In genomic region chr13:97999653-98000052, GRCh38 we compare ENCODE assay signal across 15 cellular contexts. TPM values are rescaled to one million over a fixed set of nuclear protein-coding genes. Genes with fewer than 3 reads are reported as not detected.
DNase-seq lines count a peak whose midpoint lies in the region; ATAC-seq and TF ChIP-seq lines count a peak whose summit lies in the region.
"Had no signal": no experiment of that assay in that cellular context is flagged by ENCODE, and none has a peak within 500 bp of the region (broad histone marks: within the 10 kb centered on the region; RNA-seq: fewer than 3 reads in every experiment).

No MANE protein-coding gene starts in this region.

- TF ChIP-seq CTCF in mucosa of descending colon (IDR thresholded peaks at IDR 0.05) (no peak), left lung (IDR thresholded peaks at IDR 0.05) (no peak)

- no peaks in the 10 kb centered on the region for H3K27me3 ChIP-seq in left lung
- H3K27me3 ChIP-seq: BLaER1 treated with 17β-estradiol and CSF1 and Interleukin-3, amounts not matched to agents 10 nM and 100 nM had no signal

- no peaks in the 10 kb centered on the region for H3K9me3 ChIP-seq in mucosa of descending colon
- H3K9me3 ChIP-seq in left lung = no peaks in the 10 kb centered on the region
- H3K9me3 ChIP-seq: BLaER1 treated with 17β-estradiol and CSF1 and Interleukin-3, amounts not matched to agents 10 nM and 100 nM had no signal

- no peak overlapping the region for H3K4me3 ChIP-seq in mucosa of descending colon
- no peak overlapping the region for H3K4me3 ChIP-seq in left lung
- H3K4me3 ChIP-seq: BLaER1 treated with 17β-estradiol and CSF1 and Interleukin-3, amounts not matched to agents 10 nM and 100 nM; GM23338 had no signal

- no peaks in the 10 kb centered on the region for H3K9me3 Mint-ChIP-seq in activated T-cell treated with anti-CD3 and anti-CD28 coated beads, Interleukin-2, amount 50 U/mL, for 72 hours
- no peaks in the 10 kb centered on the region for H3K9me3 Mint-ChIP-seq in activated T-cell treated with anti-CD3 and anti-CD28 coated beads, Interleukin-2, amount 50 U/mL, for 4 hours
- H3K9me3 Mint-ChIP-seq in T-helper 1 cell treated with Interleukin-12 subunit alpha and Interleukin-12 subunit beta and Interleukin-4 antibody, amounts not matched to agents 30 μg/mL and 1 μg/mL, for 36 hours = no peaks in the 10 kb centered on the region
- H3K9me3 Mint-ChIP-seq in stimulated activated effector memory CD8-positive, alpha-beta T cell treated with anti-CD3 and anti-CD28 coated beads, Interleukin-12 subunit alpha, Interleukin-12 subunit beta, amount 100 ng/mL, for 72 hours = no peaks in the 10 kb centered on the region
- H3K9me3 Mint-ChIP-seq: CD4-positive, CD25-positive, alpha-beta regulatory T cell; GM23338; H9 had no signal

- peak overlapping the region in 1 of 2 donors; percentile 20 for H3K4me3 Mint-ChIP-seq in activated T-cell treated with anti-CD3 and anti-CD28 coated beads, Interleukin-2, amount 50 U/mL, for 72 hours
- H3K4me3 Mint-ChIP-seq in activated T-cell treated with anti-CD3 and anti-CD28 coated beads, Interleukin-2, amount 50 U/mL, for 4 hours = no peak overlapping the region
- no peak overlapping the region for H3K4me3 Mint-ChIP-seq in T-helper 1 cell treated with Interleukin-12 subunit alpha and Interleukin-12 subunit beta and Interleukin-4 antibody, amounts not matched to agents 30 μg/mL and 1 μg/mL, for 36 hours
- no peak overlapping the region for H3K4me3 Mint-ChIP-seq in stimulated activated effector memory CD8-positive, alpha-beta T cell treated with anti-CD3 and anti-CD28 coated beads, Interleukin-12 subunit alpha, Interleukin-12 subunit beta, amount 100 ng/mL, for 72 hours
- H3K4me3 Mint-ChIP-seq: CD4-positive, CD25-positive, alpha-beta regulatory T cell; GM23338; H9 had no signal

- peak overlapping the region; percentile 65 for H3K27ac Mint-ChIP-seq in activated T-cell treated with anti-CD3 and anti-CD28 coated beads, Interleukin-2, amount 50 U/mL, for 72 hours
- peak overlapping the region; percentile 11 for H3K27ac Mint-ChIP-seq in T-helper 1 cell treated with Interleukin-12 subunit alpha and Interleukin-12 subunit beta and Interleukin-4 antibody, amounts not matched to agents 30 μg/mL and 1 μg/mL, for 36 hours
- no peak overlapping the region for H3K27ac Mint-ChIP-seq in stimulated activated effector memory CD8-positive, alpha-beta T cell treated with anti-CD3 and anti-CD28 coated beads, Interleukin-12 subunit alpha, Interleukin-12 subunit beta, amount 100 ng/mL, for 72 hours
- H3K27ac Mint-ChIP-seq: CD4-positive, CD25-positive, alpha-beta regulatory T cell; GM23338; H9 had no signal

- H3K27me3 Mint-ChIP-seq in activated T-cell treated with anti-CD3 and anti-CD28 coated beads, Interleukin-2, amount 50 U/mL, for 72 hours (ENCODE audit: low read depth) = no peaks in the 10 kb centered on the region
- no peaks in the 10 kb centered on the region for H3K27me3 Mint-ChIP-seq in activated T-cell treated with anti-CD3 and anti-CD28 coated beads, Interleukin-2, amount 50 U/mL, for 4 hours (ENCODE audit: low read depth)
- H3K27me3 Mint-ChIP-seq in T-helper 1 cell treated with Interleukin-12 subunit alpha and Interleukin-12 subunit beta and Interleukin-4 antibody, amounts not matched to agents 30 μg/mL and 1 μg/mL, for 36 hours (ENCODE audit: low read depth) = no peaks in the 10 kb centered on the region
- H3K27me3 Mint-ChIP-seq: CD4-positive, CD25-positive, alpha-beta regulatory T cell had no signal

- no peak for ATAC-seq in activated T-cell treated with anti-CD3 and anti-CD28 coated beads, Interleukin-2, amount 50 U/mL, for 72 hours (replicated peaks in 1 of 2)
- ATAC-seq in activated T-cell treated with anti-CD3 and anti-CD28 coated beads, Interleukin-2, amount 50 U/mL, for 4 hours = no peak
- ATAC-seq in GM21717 (IDR thresholded peaks at IDR 0.05; ENCODE audit: unreplicated experiment) = peak; percentile 59
- peak; percentile 45 for ATAC-seq in stimulated activated effector memory CD8-positive, alpha-beta T cell treated with anti-CD3 and anti-CD28 coated beads, Interleukin-12 subunit alpha, Interleukin-12 subunit beta, amount 100 ng/mL, for 72 hours
- no peak for ATAC-seq in mucosa of descending colon
- no peak for ATAC-seq in left lung
- ATAC-seq: GM23338 had no signal

- peaks cover 8% of the 10 kb centered on the region for H3K4me1 Mint-ChIP-seq in activated T-cell treated with anti-CD3 and anti-CD28 coated beads, Interleukin-2, amount 50 U/mL, for 72 hours (ENCODE audit: low read depth)
- no peaks in the 10 kb centered on the region for H3K4me1 Mint-ChIP-seq in activated T-cell treated with anti-CD3 and anti-CD28 coated beads, Interleukin-2, amount 50 U/mL, for 4 hours (ENCODE audit: low read depth)
- peaks cover 4% of the 10 kb centered on the region for H3K4me1 Mint-ChIP-seq in T-helper 1 cell treated with Interleukin-12 subunit alpha and Interleukin-12 subunit beta and Interleukin-4 antibody, amounts not matched to agents 30 μg/mL and 1 μg/mL, for 36 hours (ENCODE audit: low read depth)
- peaks cover 6% of the 10 kb centered on the region for H3K4me1 Mint-ChIP-seq in stimulated activated effector memory CD8-positive, alpha-beta T cell treated with anti-CD3 and anti-CD28 coated beads, Interleukin-12 subunit alpha, Interleukin-12 subunit beta, amount 100 ng/mL, for 72 hours
- H3K4me1 Mint-ChIP-seq: GM23338, H9 had no signal

- DNase-seq in activated T-cell treated with anti-CD3 and anti-CD28 coated beads, Interleukin-2, amount 50 U/mL, for 72 hours = no peak
- no peak for DNase-seq in activated T-cell treated with anti-CD3 and anti-CD28 coated beads, Interleukin-2, amount 50 U/mL, for 4 hours
- no peak for DNase-seq in stimulated activated effector memory CD8-positive, alpha-beta T cell treated with anti-CD3 and anti-CD28 coated beads, Interleukin-12 subunit alpha, Interleukin-12 subunit beta, amount 100 ng/mL, for 72 hours (ENCODE audit: low spot score in 2 of 2)
- DNase-seq in mucosa of descending colon = no peak
- DNase-seq in left lung = no peak
- DNase-seq: ACHN, DMS53, GF-D8, H9 had no signal

- H3K27ac ChIP-seq in left lung = no peak overlapping the region
- H3K27ac ChIP-seq: BLaER1 treated with 17β-estradiol and CSF1 and Interleukin-3, amounts not matched to agents 10 nM and 100 nM; HL-60 had no signal

- H3K36me3 ChIP-seq in mucosa of descending colon (ENCODE audit: low read depth) (no peaks in the 10 kb centered on the region), left lung (peaks cover 0 to 100% of the 10 kb centered on the region in 2 donors)

- intact Hi-C loops in mucosa of descending colon (cut with DNase I, micrococcal nuclease) (no loop called here), left lung (cut with DNase I) (no loop called here)

- peaks cover 13 to 41% of the 10 kb centered on the region in 2 donors for H3K36me3 Mint-ChIP-seq in activated T-cell treated with anti-CD3 and anti-CD28 coated beads, Interleukin-2, amount 50 U/mL, for 72 hours (ENCODE audit: insufficient read depth in 2 of 2)
- H3K36me3 Mint-ChIP-seq in activated T-cell treated with anti-CD3 and anti-CD28 coated beads, Interleukin-2, amount 50 U/mL, for 4 hours (ENCODE audit: insufficient read depth) = peaks cover 46% of the 10 kb centered on the region
- H3K36me3 Mint-ChIP-seq in T-helper 1 cell treated with Interleukin-12 subunit alpha and Interleukin-12 subunit beta and Interleukin-4 antibody, amounts not matched to agents 30 μg/mL and 1 μg/mL, for 36 hours (ENCODE audit: low read depth) = peaks cover 40% of the 10 kb centered on the region
- peaks cover 100% of the 10 kb centered on the region for H3K36me3 Mint-ChIP-seq in stimulated activated effector memory CD8-positive, alpha-beta T cell treated with anti-CD3 and anti-CD28 coated beads, Interleukin-12 subunit alpha, Interleukin-12 subunit beta, amount 100 ng/mL, for 72 hours

- H3K4me1 ChIP-seq in mucosa of descending colon (ENCODE audit: low read depth) (no peaks in the 10 kb centered on the region), left lung (no peaks in the 10 kb centered on the region)
- H3K4me1 ChIP-seq: BLaER1 treated with 17β-estradiol and CSF1 and Interleukin-3, amounts not matched to agents 10 nM and 100 nM had no signal

RNA-seq across cellular contexts. Expression of gene IPO5, which starts 46.2 kb away (rescaled TPM):
- 100 to 1,000 TPM; 154 to 169 TPM for total RNA-seq in activated T-cell treated with anti-CD3 and anti-CD28 coated beads, Interleukin-2, amount 50 U/mL, for 72 hours
- 100 to 1,000 TPM; 240 to 279 (median 251) TPM for total RNA-seq in activated T-cell treated with anti-CD3 and anti-CD28 coated beads, Interleukin-2, amount 50 U/mL, for 4 hours
- total RNA-seq in mucosa of descending colon (100 to 1,000 TPM in 1 of 3 donors, 10 to 100 TPM in 2; 66.6 to 112 (median 68.3) TPM), left lung (100 to 1,000 TPM in 1 of 2 donors, 10 to 100 TPM in 1; 74.5 to 105 TPM)

Comparison
In these comparisons a context has a peak if more than half of its experiments do, and no peak if none do; other contexts are left out.
1. ATAC-seq: peak in GM21717 (single experiment) and stimulated activated effector memory CD8-positive, alpha-beta T cell treated with anti-CD3 and anti-CD28 coated beads, Interleukin-12 subunit alpha, Interleukin-12 subunit beta, amount 100 ng/mL, for 72 hours (single experiment); none in activated T-cell treated with anti-CD3 and anti-CD28 coated beads, Interleukin-2, amount 50 U/mL, for 72 hours (0 of 2), activated T-cell treated with anti-CD3 and anti-CD28 coated beads, Interleukin-2, amount 50 U/mL, for 4 hours (0 of 2), mucosa of descending colon (single experiment) and left lung (single experiment).